Comparison of ENCODE assay signal across 8 cellular contexts in genomic region chr2:7825591-7826312, GRCh38.
DNase-seq lines count a peak whose midpoint lies in the region; ATAC-seq and TF ChIP-seq lines count a peak whose summit lies in the region.

No MANE protein-coding gene starts in this region.

- TF ChIP-seq CTCF in choroid plexus epithelial cell (conservative IDR thresholded peaks at IDR 0.05; ENCODE audit: low read depth, low read length) = no peak

- peak; percentile 87 for ATAC-seq in stimulated activated naive CD8-positive, alpha-beta T cell treated with anti-CD3 and anti-CD28 coated beads, Interleukin-15, Interleukin-2, amounts not matched to agents 100 U/mL and 50 U/mL, for 24 hours
- no peak for ATAC-seq in GM18511 (IDR thresholded peaks at IDR 0.05; ENCODE audit: unreplicated experiment)

- DNase-seq in activated CD8-positive, alpha-beta memory T cell treated with anti-CD3 and anti-CD28 coated beads, Interleukin-2, amount 50 U/mL, for 24 hours (ENCODE audit: extremely low read depth) = peak; percentile 5
- DNase-seq in activated CD8-positive, alpha-beta memory T cell treated with anti-CD3 and anti-CD28 coated beads for 24 hours = no peak
- peak; percentile 82 for DNase-seq in HT-29 (ENCODE audit: low spot score)
- DNase-seq in choroid plexus epithelial cell (ENCODE audit: low read depth) = peak; percentile 88
- peak; percentile 8 for DNase-seq in stimulated activated naive CD8-positive, alpha-beta T cell treated with anti-CD3 and anti-CD28 coated beads, Interleukin-15, Interleukin-2, amounts not matched to agents 100 U/mL and 50 U/mL, for 24 hours
- no peak for DNase-seq in NCI-H774 (lab: John Stamatoyannopoulos, UW)
- DNase-seq in pons (ENCODE audit: low spot score) = no peak

- H3K4me3 ChIP-seq in choroid plexus epithelial cell (ENCODE audit: low read depth, low read length) = no peak overlapping the region

Comparison
In these comparisons a context has a peak if more than half of its experiments do, and no peak if none do; other contexts are left out.
1. DNase-seq: peak in activated CD8-positive, alpha-beta memory T cell treated with anti-CD3 and anti-CD28 coated beads, Interleukin-2, amount 50 U/mL, for 24 hours (single experiment), HT-29 (single experiment), choroid plexus epithelial cell (single experiment) and stimulated activated naive CD8-positive, alpha-beta T cell treated with anti-CD3 and anti-CD28 coated beads, Interleukin-15, Interleukin-2, amounts not matched to agents 100 U/mL and 50 U/mL, for 24 hours (single experiment); none in activated CD8-positive, alpha-beta memory T cell treated with anti-CD3 and anti-CD28 coated beads for 24 hours (single experiment), NCI-H774 (single experiment) and pons (single experiment).